In genomic region chr11:96752221-96752620, GRCh38 we compare ENCODE assay signal across 35 cellular contexts.
"Had no signal": no experiment of that assay in that cellular context is flagged by ENCODE, and none has a peak within 500 bp of the region (broad histone marks: within the 10 kb centered on the region; RNA-seq: fewer than 3 reads in every experiment).

No MANE protein-coding gene starts in this region.

- ATAC-seq: activated CD4-positive, alpha-beta T cell treated with anti-CD3 and anti-CD28 coated beads for 36 hours; activated CD8-positive, alpha-beta memory T cell treated with anti-CD3 and anti-CD28 coated beads, Interleukin-2, amount 10 ng/mL, durations not matched to agents 7 days and 5 days; activated CD8-positive, alpha-beta T cell treated with anti-CD3 and anti-CD28 coated beads, Interleukin-2, amount 10 ng/mL, durations not matched to agents 7 days and 5 days; activated naive CD8-positive, alpha-beta T cell treated with anti-CD3 and anti-CD28 coated beads, Interleukin-2, amount 50 U/mL, for 24 hours; body of pancreas; effector memory CD8-positive, alpha-beta T cell; foreskin keratinocyte; gastrocnemius medialis; heart left ventricle; T-cell had no signal

- H3K36me3 ChIP-seq: adrenal gland, esophagus squamous epithelium, gastrocnemius medialis, heart left ventricle, WERI-Rb-1 had no signal

- H3K4me3 Mint-ChIP-seq: activated CD4-positive, alpha-beta memory T cell treated with anti-CD3 and anti-CD28 coated beads for 36 hours; activated CD4-positive, alpha-beta T cell treated with anti-CD3 and anti-CD28 coated beads for 36 hours; activated CD4-positive, alpha-beta T cell treated with anti-CD3 and anti-CD28 coated beads, Interleukin-2, amount 10 ng/mL, durations not matched to agents 24 days and 14 days; activated CD8-positive, alpha-beta memory T cell treated with anti-CD3 and anti-CD28 coated beads, Interleukin-2, amount 10 ng/mL, durations not matched to agents 7 days and 5 days; activated CD8-positive, alpha-beta T cell treated with anti-CD3 and anti-CD28 coated beads, Interleukin-2, amount 10 ng/mL, durations not matched to agents 7 days and 5 days; activated naive CD4-positive, alpha-beta T cell treated with anti-CD3 and anti-CD28 coated beads for 36 hours; activated naive CD4-positive, alpha-beta T cell treated with anti-CD3 and anti-CD28 coated beads, Interleukin-2, amount 50 U/mL, for 24 hours; activated naive CD8-positive, alpha-beta T cell treated with anti-CD3 and anti-CD28 coated beads for 36 hours; activated naive CD8-positive, alpha-beta T cell treated with anti-CD3 and anti-CD28 coated beads, Interleukin-2, amount 50 U/mL, for 24 hours; activated T-helper 1 cell treated with anti-CD3 and anti-CD28 coated beads, Interleukin-12 subunit alpha, Interleukin-12 subunit beta, Interleukin-2, Interleukin-4 antibody, amounts not matched to agents 30 ng/mL and 10 ng/mL and 1 ng/mL, durations not matched to agents 14 hours and 24 hours and 36 hours; effector memory CD8-positive, alpha-beta T cell; T-cell; T-helper 1 cell treated with Interleukin-12 subunit alpha and Interleukin-12 subunit beta and Interleukin-4 antibody, amounts not matched to agents 30 μg/mL and 1 μg/mL, for 36 hours had no signal

- H3K4me3 ChIP-seq: adrenal gland, body of pancreas, esophagus squamous epithelium, gastrocnemius medialis, heart left ventricle had no signal

- DNase-seq: activated CD4-positive, alpha-beta memory T cell treated with anti-CD3 and anti-CD28 coated beads for 36 hours; activated CD4-positive, alpha-beta T cell treated with anti-CD3 and anti-CD28 coated beads for 36 hours; activated CD4-positive, alpha-beta T cell treated with anti-CD3 and anti-CD28 coated beads, Interleukin-2, amount 10 ng/mL, durations not matched to agents 24 days and 14 days; activated CD4-positive, CD25-positive, alpha-beta regulatory T cell; activated CD4-positive, CD25-positive, alpha-beta regulatory T cell treated with anti-CD3 and anti-CD28 coated beads, Interleukin-2, amount 50 U/mL, for 72 hours; activated CD8-positive, alpha-beta memory T cell treated with anti-CD3 and anti-CD28 coated beads, Interleukin-2, amount 10 ng/mL, durations not matched to agents 7 days and 5 days; activated CD8-positive, alpha-beta memory T cell treated with anti-CD3 and anti-CD28 coated beads, Interleukin-2, amount 50 U/mL, for 4 hours; activated CD8-positive, alpha-beta T cell treated with anti-CD3 and anti-CD28 coated beads, Interleukin-2, amount 10 ng/mL, durations not matched to agents 7 days and 5 days; activated effector memory CD4-positive, alpha-beta T cell treated with anti-CD3 and anti-CD28 coated beads, Interleukin-2, amount 50 U/mL, for 16 hours; activated naive CD4-positive, alpha-beta T cell treated with anti-CD3 and anti-CD28 coated beads for 36 hours; activated naive CD8-positive, alpha-beta T cell treated with anti-CD3 and anti-CD28 coated beads for 36 hours; activated naive CD8-positive, alpha-beta T cell treated with anti-CD3 and anti-CD28 coated beads, Interleukin-2, amount 50 U/mL, for 24 hours; activated T-cell treated with anti-CD3 and anti-CD28 coated beads, Interleukin-2, amount 50 U/mL, for 1 hour; activated T-cell treated with anti-CD3 and anti-CD28 coated beads, Interleukin-2, amount 50 U/mL, for 48 hours; adrenal gland; amygdala; aorta; body of pancreas; caudate nucleus; cortex of kidney; dermis blood vessel endothelial cell; effector CD4-positive, alpha-beta T cell; effector memory CD8-positive, alpha-beta T cell; esophagus squamous epithelium; foreskin keratinocyte; gastrocnemius medialis; glutamatergic neuron; heart left ventricle; T-cell; T-helper 9 cell; WERI-Rb-1 had no signal

- H3K9me3 ChIP-seq: adrenal gland, body of pancreas, esophagus squamous epithelium, gastrocnemius medialis, heart left ventricle had no signal

- H3K27ac Mint-ChIP-seq: activated CD4-positive, alpha-beta memory T cell treated with anti-CD3 and anti-CD28 coated beads for 36 hours; activated CD4-positive, alpha-beta T cell treated with anti-CD3 and anti-CD28 coated beads for 36 hours; activated CD4-positive, alpha-beta T cell treated with anti-CD3 and anti-CD28 coated beads, Interleukin-2, amount 10 ng/mL, durations not matched to agents 24 days and 14 days; activated CD8-positive, alpha-beta memory T cell treated with anti-CD3 and anti-CD28 coated beads, Interleukin-2, amount 10 ng/mL, durations not matched to agents 7 days and 5 days; activated CD8-positive, alpha-beta T cell treated with anti-CD3 and anti-CD28 coated beads, Interleukin-2, amount 10 ng/mL, durations not matched to agents 7 days and 5 days; activated naive CD4-positive, alpha-beta T cell treated with anti-CD3 and anti-CD28 coated beads for 36 hours; activated naive CD4-positive, alpha-beta T cell treated with anti-CD3 and anti-CD28 coated beads, Interleukin-2, amount 50 U/mL, for 24 hours; activated naive CD8-positive, alpha-beta T cell treated with anti-CD3 and anti-CD28 coated beads for 36 hours; activated naive CD8-positive, alpha-beta T cell treated with anti-CD3 and anti-CD28 coated beads, Interleukin-2, amount 50 U/mL, for 24 hours; activated T-helper 1 cell treated with anti-CD3 and anti-CD28 coated beads, Interleukin-12 subunit alpha, Interleukin-12 subunit beta, Interleukin-2, Interleukin-4 antibody, amounts not matched to agents 30 ng/mL and 10 ng/mL and 1 ng/mL, durations not matched to agents 14 hours and 24 hours and 36 hours; activated T-helper 2 cell treated with anti-CD3 and anti-CD28 coated beads, Interferon-gamma antibody, Interleukin-2, Interleukin-4, amounts not matched to agents 10 μg/mL and 5 μg/mL and 100 μg/mL, durations not matched to agents 14 hours and 24 hours and 36 hours; effector memory CD8-positive, alpha-beta T cell; T-cell; T-helper 1 cell treated with Interleukin-12 subunit alpha and Interleukin-12 subunit beta and Interleukin-4 antibody, amounts not matched to agents 30 μg/mL and 1 μg/mL, for 36 hours had no signal

- H3K27me3 Mint-ChIP-seq: activated CD4-positive, alpha-beta memory T cell treated with anti-CD3 and anti-CD28 coated beads for 36 hours; activated CD4-positive, alpha-beta T cell treated with anti-CD3 and anti-CD28 coated beads for 36 hours; activated CD4-positive, alpha-beta T cell treated with anti-CD3 and anti-CD28 coated beads, Interleukin-2, amount 10 ng/mL, durations not matched to agents 24 days and 14 days; activated CD8-positive, alpha-beta memory T cell treated with anti-CD3 and anti-CD28 coated beads, Interleukin-2, amount 10 ng/mL, durations not matched to agents 7 days and 5 days; activated naive CD4-positive, alpha-beta T cell treated with anti-CD3 and anti-CD28 coated beads, Interleukin-2, amount 50 U/mL, for 24 hours; activated naive CD8-positive, alpha-beta T cell treated with anti-CD3 and anti-CD28 coated beads for 36 hours; activated naive CD8-positive, alpha-beta T cell treated with anti-CD3 and anti-CD28 coated beads, Interleukin-2, amount 50 U/mL, for 24 hours; effector memory CD8-positive, alpha-beta T cell; T-cell had no signal

- H3K4me1 Mint-ChIP-seq: activated CD4-positive, alpha-beta T cell treated with anti-CD3 and anti-CD28 coated beads for 36 hours; activated CD4-positive, alpha-beta T cell treated with anti-CD3 and anti-CD28 coated beads, Interleukin-2, amount 10 ng/mL, durations not matched to agents 24 days and 14 days; activated CD8-positive, alpha-beta memory T cell treated with anti-CD3 and anti-CD28 coated beads, Interleukin-2, amount 10 ng/mL, durations not matched to agents 7 days and 5 days; activated naive CD4-positive, alpha-beta T cell treated with anti-CD3 and anti-CD28 coated beads, Interleukin-2, amount 50 U/mL, for 24 hours; activated naive CD8-positive, alpha-beta T cell treated with anti-CD3 and anti-CD28 coated beads for 36 hours; activated naive CD8-positive, alpha-beta T cell treated with anti-CD3 and anti-CD28 coated beads, Interleukin-2, amount 50 U/mL, for 24 hours; T-cell had no signal

- H3K36me3 Mint-ChIP-seq: activated CD4-positive, alpha-beta memory T cell treated with anti-CD3 and anti-CD28 coated beads for 36 hours; activated CD8-positive, alpha-beta memory T cell treated with anti-CD3 and anti-CD28 coated beads, Interleukin-2, amount 10 ng/mL, durations not matched to agents 7 days and 5 days; activated naive CD4-positive, alpha-beta T cell treated with anti-CD3 and anti-CD28 coated beads, Interleukin-2, amount 50 U/mL, for 24 hours; activated naive CD8-positive, alpha-beta T cell treated with anti-CD3 and anti-CD28 coated beads for 36 hours; T-cell had no signal

- H3K4me1 ChIP-seq: adrenal gland, body of pancreas, esophagus squamous epithelium, gastrocnemius medialis had no signal

- H3K9me3 Mint-ChIP-seq: activated CD4-positive, alpha-beta T cell treated with anti-CD3 and anti-CD28 coated beads, Interleukin-2, amount 10 ng/mL, durations not matched to agents 24 days and 14 days; activated naive CD4-positive, alpha-beta T cell treated with anti-CD3 and anti-CD28 coated beads for 36 hours; activated naive CD4-positive, alpha-beta T cell treated with anti-CD3 and anti-CD28 coated beads, Interleukin-2, amount 50 U/mL, for 24 hours; activated naive CD8-positive, alpha-beta T cell treated with anti-CD3 and anti-CD28 coated beads for 36 hours; activated naive CD8-positive, alpha-beta T cell treated with anti-CD3 and anti-CD28 coated beads, Interleukin-2, amount 50 U/mL, for 24 hours; activated T-helper 1 cell treated with anti-CD3 and anti-CD28 coated beads, Interleukin-12 subunit alpha, Interleukin-12 subunit beta, Interleukin-2, Interleukin-4 antibody, amounts not matched to agents 30 ng/mL and 10 ng/mL and 1 ng/mL, durations not matched to agents 14 hours and 24 hours and 36 hours; activated T-helper 2 cell treated with anti-CD3 and anti-CD28 coated beads, Interferon-gamma antibody, Interleukin-2, Interleukin-4, amounts not matched to agents 10 μg/mL and 5 μg/mL and 100 μg/mL, durations not matched to agents 14 hours and 24 hours and 36 hours; T-helper 1 cell treated with Interleukin-12 subunit alpha and Interleukin-12 subunit beta and Interleukin-4 antibody, amounts not matched to agents 30 μg/mL and 1 μg/mL, for 36 hours had no signal
